1 cellular context compared by ENCODE assay signal in genomic region chr9:98056403-98057094, GRCh38.
TF ChIP-seq lines count a peak whose summit lies in the region.

Gene NANS, plus strand, starts transcription at chr9:98056732. Its CDS starts 77 bp downstream, at chr9:98056809.

TF ChIP-seq in K562, 482 proteins besides CTCF, POLR2A, EP300 and RAD21 (continued from another document and continues in another):
- TF ChIP-seq ATF3 (IDR thresholded peaks at IDR 0.05): no peak
- peak; percentile 18; the same call in 1 of the 2 replicates for TF ChIP-seq ATF3 (CRISPR knock-in tag; conservative IDR thresholded peaks at IDR 0.05)
- no peak for TF ChIP-seq POU5F1 (IDR thresholded peaks at IDR 0.05; ENCODE audit: borderline replicate concordance, low read depth, low read length, partially characterized antibody)
- peak; percentile 86; a peak in 3 of 4 replicates for TF ChIP-seq SIN3A (IDR thresholded peaks at IDR 0.05; ENCODE audit: borderline replicate concordance in 2 of 2, control insufficient read depth in 1 of 2, low read depth in 2 of 2, low read length in 2 of 2)
- no peak for TF ChIP-seq ZNF699 (CRISPR knock-in tag; IDR thresholded peaks at IDR 0.05; ENCODE audit: insufficient replicate concordance)
- TF ChIP-seq MAZ (CRISPR knock-in tag; conservative IDR thresholded peaks at IDR 0.05 in 1 of 2, IDR thresholded peaks at IDR 0.05 in 1 of 2): peak; percentile 48 to 76
- TF ChIP-seq TAF9B (IDR thresholded peaks at IDR 0.05; ENCODE audit: partially characterized antibody): peak; percentile 69
- TF ChIP-seq ZNF224 (CRISPR knock-in tag; IDR thresholded peaks at IDR 0.05): no peak
- TF ChIP-seq ZNF121 (CRISPR knock-in tag; conservative IDR thresholded peaks at IDR 0.05): peak; percentile 69
- peak; percentile 74 to 92; a peak in 3 of 4 replicates for TF ChIP-seq UBTF (IDR thresholded peaks at IDR 0.05; ENCODE audit: borderline replicate concordance in 1 of 2, low read depth in 2 of 2, low read length in 2 of 2)
- 0 out of 2 replicates have a peak, but pooled peaks have one; percentile 22 for TF ChIP-seq ZKSCAN1 (IDR thresholded peaks at IDR 0.05; ENCODE audit: low read depth, low read length)
- TF ChIP-seq BHLHE40 (IDR thresholded peaks at IDR 0.05; ENCODE audit: low read length): no peak; the same call in 1 of the 2 replicates
- peak; percentile 92; the same call in 1 of the 2 replicates for TF ChIP-seq PHF8 (IDR thresholded peaks at IDR 0.05; ENCODE audit: borderline replicate concordance, low read length)
- TF ChIP-seq CBX3 (IDR thresholded peaks at IDR 0.05; ENCODE audit: borderline replicate concordance in 1 of 2, low read length in 2 of 2): 0 out of 3 replicates have a peak, but pooled peaks of 1 of the 2 experiments have one; percentile 8
- no peak for TF ChIP-seq RBM15 (IDR thresholded peaks at IDR 0.05; ENCODE audit: insufficient read depth, low read length)
- peak; percentile 85 for TF ChIP-seq CREM (IDR thresholded peaks at IDR 0.05; ENCODE audit: low read depth)
- no peak for TF ChIP-seq PCBP2 (IDR thresholded peaks at IDR 0.05; ENCODE audit: low read depth, low read length, poor library complexity, severe bottlenecking)
- TF ChIP-seq CXXC5 (CRISPR knock-in tag; IDR thresholded peaks at IDR 0.05): peak; percentile 68
- no peak for TF ChIP-seq ZNF134 (CRISPR knock-in tag; conservative IDR thresholded peaks at IDR 0.05)
- 0 out of 2 replicates have a peak, but pooled peaks have one; percentile 53 for TF ChIP-seq MXI1 (IDR thresholded peaks at IDR 0.05; ENCODE audit: low read depth, low read length)
- TF ChIP-seq CREB3L1 (IDR thresholded peaks at IDR 0.05; ENCODE audit: borderline replicate concordance, low read depth): peak; percentile 90
- peak; percentile 46 to 85; a peak in 1 of 4 replicates for TF ChIP-seq NONO (IDR thresholded peaks at IDR 0.05; ENCODE audit: low read depth in 2 of 2, low read length in 1 of 2)
- TF ChIP-seq JUND (IDR thresholded peaks at IDR 0.05; ENCODE audit: borderline replicate concordance, low read depth, low read length): no peak
- TF ChIP-seq JUND (tag; IDR thresholded peaks at IDR 0.05; ENCODE audit: borderline replicate concordance, low read depth, low read length): no peak
- 0 out of 2 replicates have a peak, but pooled peaks have one; percentile 2 for TF ChIP-seq ZBTB40 (IDR thresholded peaks at IDR 0.05)
- no peak for TF ChIP-seq ZBTB40 (CRISPR knock-in tag; IDR thresholded peaks at IDR 0.05)
- no peak for TF ChIP-seq BRCA1 (IDR thresholded peaks at IDR 0.05)
- 0 out of 2 replicates have a peak, but pooled peaks have one; percentile 67 for TF ChIP-seq BRCA1 (CRISPR knock-in tag; IDR thresholded peaks at IDR 0.05)
- TF ChIP-seq TAL1 (IDR thresholded peaks at IDR 0.05): no peak
- no peak for TF ChIP-seq RFX5 (IDR thresholded peaks at IDR 0.05; ENCODE audit: low read depth, low read length)
- no peak for TF ChIP-seq TCF7L2 (IDR thresholded peaks at IDR 0.05; ENCODE audit: low read depth, low read length)
- TF ChIP-seq POLR2B (IDR thresholded peaks at IDR 0.05; ENCODE audit: low read depth, partially characterized antibody): peak; percentile 90
- TF ChIP-seq PPARD (CRISPR knock-in tag; IDR thresholded peaks at IDR 0.05): no peak
- peak; percentile 39; the same call in 1 of the 2 replicates for TF ChIP-seq STAG1 (CRISPR knock-in tag; IDR thresholded peaks at IDR 0.05; ENCODE audit: borderline replicate concordance)
- TF ChIP-seq ATF6 (CRISPR knock-in tag; IDR thresholded peaks at IDR 0.05): peak; percentile 48; the same call in 1 of the 2 replicates
- TF ChIP-seq CHD2 (IDR thresholded peaks at IDR 0.05; ENCODE audit: low read depth, low read length): peak; percentile 95
- no peak for TF ChIP-seq SMAD2 (IDR thresholded peaks at IDR 0.05; ENCODE audit: low read depth, low read length)
- TF ChIP-seq TFAP4 (CRISPR knock-in tag; IDR thresholded peaks at IDR 0.05; ENCODE audit: borderline replicate concordance): peak; percentile 62; the same call in 1 of the 2 replicates
- TF ChIP-seq U2AF1 (optimal IDR thresholded peaks at IDR 0.05; ENCODE audit: low read depth, low read length): peak; percentile 77
- TF ChIP-seq DIDO1 (tag; IDR thresholded peaks at IDR 0.05; ENCODE audit: low read depth): no peak
- peak; percentile 36; the same call in 1 of the 2 replicates for TF ChIP-seq SIN3B (IDR thresholded peaks at IDR 0.05; ENCODE audit: low read depth)
- peak; percentile 73 for TF ChIP-seq NR2C2 (CRISPR knock-in tag; IDR thresholded peaks at IDR 0.05)
- TF ChIP-seq NR2C2 (tag; IDR thresholded peaks at IDR 0.05): no peak; the same call in 1 of the 2 replicates
- TF ChIP-seq POLR2H (tag; IDR thresholded peaks at IDR 0.05; ENCODE audit: low read depth): peak; percentile 92
- TF ChIP-seq USF2 (CRISPR knock-in tag; IDR thresholded peaks at IDR 0.05): 0 out of 2 replicates have a peak, but pooled peaks have one; percentile 31
- TF ChIP-seq L3MBTL2 (IDR thresholded peaks at IDR 0.05): peak; percentile 63; the same call in 1 of the 2 replicates
- TF ChIP-seq MXD1 (CRISPR knock-in tag; IDR thresholded peaks at IDR 0.05; ENCODE audit: borderline replicate concordance, poor library complexity, severe bottlenecking): peak; percentile 19
- peak; percentile 9; the same call in 1 of the 2 replicates for TF ChIP-seq ZBTB7A (IDR thresholded peaks at IDR 0.05; ENCODE audit: borderline replicate concordance, control insufficient read depth, low read depth, low read length)
